In the genomic region with DNA sequence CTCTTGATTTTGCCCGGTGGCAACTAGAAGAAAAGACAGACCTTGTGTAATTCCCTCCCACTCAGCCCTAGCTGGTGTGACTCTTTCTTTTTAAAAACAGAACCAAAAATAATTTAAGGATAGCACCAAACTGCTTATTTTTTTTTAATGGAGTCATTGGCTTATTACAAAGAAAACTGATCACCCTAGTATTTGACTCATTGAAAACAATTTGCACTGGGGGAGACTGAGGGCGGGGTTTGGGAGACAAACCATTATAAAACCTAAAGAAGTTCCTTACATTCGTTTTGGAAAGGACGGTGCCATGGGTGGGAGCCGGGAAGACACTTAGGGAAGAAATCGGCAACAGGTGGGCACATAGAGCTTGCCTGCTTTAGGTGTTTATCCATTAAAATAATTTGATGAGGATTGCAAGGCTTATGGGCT, we compare ENCODE assay signal across 18 cellular contexts. TPM values are rescaled to one million over a fixed set of nuclear protein-coding genes. Genes with fewer than 3 reads are reported as not detected.
A peak's percentile ranks its signal among the peaks of the same experiment; 100 is the strongest.
DNase-seq lines count a peak whose midpoint lies in the region; ATAC-seq and TF ChIP-seq lines count a peak whose summit lies in the region.
"Had no signal": no experiment of that assay in that cellular context is flagged by ENCODE, and none has a peak within 500 bp of the region (broad histone marks: within the 10 kb centered on the region; RNA-seq: fewer than 3 reads in every experiment).

No MANE protein-coding gene starts in this region.

- no peaks in the 10 kb centered on the region for H3K9me3 ChIP-seq in right cardiac atrium (ENCODE audit: control insufficient read depth, low read length)
- H3K9me3 ChIP-seq: psoas muscle had no signal

- peaks cover 100% of the 10 kb centered on the region for H3K27me3 Mint-ChIP-seq in type B pancreatic cell

- peaks cover 11% of the 10 kb centered on the region for H3K4me1 Mint-ChIP-seq in type B pancreatic cell (ENCODE audit: unreplicated experiment)

- no peak for ATAC-seq in right cardiac atrium
- ATAC-seq in left ventricle myocardium superior = no peak
- ATAC-seq in HG02938 (IDR thresholded peaks at IDR 0.05; ENCODE audit: unreplicated experiment) = no peak
- no peak for ATAC-seq in GM19452 (IDR thresholded peaks at IDR 0.05; ENCODE audit: unreplicated experiment)

- no peak overlapping the region for H3K27ac ChIP-seq in right cardiac atrium (ENCODE audit: low read length)
- H3K27ac ChIP-seq: BLaER1 treated with 17β-estradiol and CSF1 and Interleukin-3, amounts not matched to agents 10 nM and 100 nM; psoas muscle had no signal

- 15% methylated on average over 6 of the region's 6 CpGs for WGBS in right cardiac atrium

- peaks cover 6% of the 10 kb centered on the region for H3K4me1 ChIP-seq in right cardiac atrium (ENCODE audit: control insufficient read depth, insufficient read depth, low read length)

- TF ChIP-seq CTCF in type B pancreatic cell (conservative IDR thresholded peaks at IDR 0.05) = no peak

- H3K27ac Mint-ChIP-seq in type B pancreatic cell = no peak overlapping the region
- H3K27ac Mint-ChIP-seq: memory B cell had no signal

- H3K36me3 Mint-ChIP-seq in type B pancreatic cell = no peaks in the 10 kb centered on the region

- intact Hi-C loops in right cardiac atrium (cut with DNase I) (loop anchor here in 1 of 4 donors (10.0 kb wide), 1 partner anchor 232 kb away; no protein-coding TSS in a partner anchor), left ventricle myocardium superior (cut with micrococcal nuclease) (no loop called here)

- DNase-seq in right cardiac atrium (no peak), left ventricle myocardium superior (no peak), OCI-M1 (lab: John Stamatoyannopoulos, UW) (peak; percentile 47), foreskin melanocyte (peak; percentile 57), type B pancreatic cell (ENCODE audit: extremely low spot score, unreplicated experiment) (no peak), glomerular visceral epithelial cell (ENCODE audit: extremely low spot score) (no peak)
- DNase-seq: activated CD8-positive, alpha-beta memory T cell treated with anti-CD3 and anti-CD28 coated beads, Interleukin-2, amount 50 U/mL, for 4 hours; GOT3; NCI-H1092; NCI-H345; stimulated activated CD4-positive, alpha-beta T cell treated with anti-CD3 and anti-CD28 coated beads, Interleukin-2, amount 100 ng/mL, for 24 hours had no signal

- no peaks in the 10 kb centered on the region for H3K9me3 Mint-ChIP-seq in type B pancreatic cell

- no peaks in the 10 kb centered on the region for H3K27me3 ChIP-seq in right cardiac atrium (ENCODE audit: control insufficient read depth, insufficient read depth)

- H3K4me3 Mint-ChIP-seq in type B pancreatic cell = peak overlapping the region; percentile 86

- H3K4me3 ChIP-seq in right cardiac atrium (ENCODE audit: low read length) = peak overlapping the region; percentile 36

RNA-seq across cellular contexts. Expression of a gene that starts 2.5 kb away (rescaled TPM):
- total RNA-seq in right cardiac atrium = under 1 TPM in 2 of 4 donors, not detected in 2; 0.25 to 0.34 TPM
- polyA plus RNA-seq in right cardiac atrium = 0.23 TPM
- total RNA-seq in left ventricle myocardium superior = not detected
- total RNA-seq in type B pancreatic cell (ENCODE audit: low replicate concordance) = 66.7 TPM in 1 of 2 replicates, not detected in the other
- total RNA-seq: epithelial cell of proximal tubule, G401 had no signal

Comparison
In these comparisons a context has a peak if more than half of its experiments do, and no peak if none do; other contexts are left out.
1. DNase-seq: peak in OCI-M1 (single experiment) and foreskin melanocyte (single experiment); none in right cardiac atrium (0 of 3), left ventricle myocardium superior (single experiment), type B pancreatic cell (single experiment) and glomerular visceral epithelial cell (single experiment).